In the genomic region with DNA sequence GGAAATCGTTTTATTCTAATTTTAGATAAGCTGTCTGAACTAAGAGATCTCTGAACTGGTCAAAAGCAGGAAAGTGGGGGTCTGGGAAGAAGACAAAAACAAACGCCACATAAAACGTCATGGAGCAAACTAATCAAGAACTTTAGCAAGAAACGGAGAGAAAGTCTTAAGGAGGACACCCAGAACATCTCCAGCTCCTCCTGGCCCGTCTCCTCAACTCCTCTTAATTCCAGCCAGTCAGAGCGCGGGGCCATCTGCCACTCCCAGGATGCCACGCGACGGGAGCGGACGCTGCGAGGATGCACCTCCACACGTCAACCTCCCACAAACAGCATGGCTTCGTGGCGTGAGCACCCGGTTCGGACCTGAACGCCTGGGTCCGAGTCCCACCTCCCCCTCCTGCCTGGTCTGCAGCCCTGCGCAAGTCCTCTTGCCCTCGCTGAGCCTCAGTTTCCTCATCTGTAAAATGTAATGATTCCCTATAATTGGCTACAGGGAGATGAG, we compare ENCODE assay signal across 8 cellular contexts. TPM values are rescaled to one million over a fixed set of nuclear protein-coding genes. Genes with fewer than 3 reads are reported as not detected.
DNase-seq lines count a peak whose midpoint lies in the region; ATAC-seq and TF ChIP-seq lines count a peak whose summit lies in the region.

No MANE protein-coding gene starts in this region.

- DNase-seq in ELR (ENCODE audit: low read depth) (peak; percentile 92), NCI-H2171 treated with DMSO at 0.1 percent for 48 hours (lab: John Stamatoyannopoulos, UW) (peak; percentile 78), T47D (ENCODE audit: low read depth in 1 of 2, low spot score in 1 of 2) (peak; percentile 88 to 93)

- H3K9me3 ChIP-seq in iPS-20b (ENCODE audit: insufficient read depth, low read depth, low read length), result no peaks in the 10 kb centered on the region
- H3K9me3 ChIP-seq in skeletal muscle tissue (ENCODE audit: control insufficient read depth in 3 of 3, low read length in 3 of 3), result no peaks in the 10 kb centered on the region

- no peak for TF ChIP-seq CTCF in VCaP (conservative IDR thresholded peaks at IDR 0.05)

- H3K27ac ChIP-seq in VCaP, result peak overlapping the region; percentile 95
- peak overlapping the region; percentile 59 for H3K27ac ChIP-seq in iPS-20b (ENCODE audit: low read length)
- H3K27ac ChIP-seq in skeletal muscle tissue (ENCODE audit: low read depth, low read length), result peak overlapping the region; percentile 94

- in situ Hi-C loops in T47D (cut with HindIII; ENCODE audit: low pct_unique_long_range_greater_than_20kb, low sequenced_read_pairs), result no loop called here

- ATAC-seq in HG02642 (IDR thresholded peaks at IDR 0.05; ENCODE audit: poor library complexity, unreplicated experiment) (peak; percentile 27), HG03135 (IDR thresholded peaks at IDR 0.05; ENCODE audit: unreplicated experiment) (no peak)

- H3K9ac ChIP-seq in iPS-20b (ENCODE audit: low read depth, low read length) (peak overlapping the region; percentile 94; the same call in 1 of the 2 replicates), skeletal muscle tissue (ENCODE audit: low read depth in 1 of 3, low read length in 3 of 3) (peak overlapping the region; percentile 96 to 98 (median 97))

- peak overlapping the region; percentile 97 for H3K4me3 ChIP-seq in iPS-20b (ENCODE audit: low read length)
- H3K4me3 ChIP-seq in skeletal muscle tissue (ENCODE audit: low read length in 3 of 3), result peak overlapping the region; percentile 99 to 100 (median 99)

- H3K4me1 ChIP-seq in iPS-20b (ENCODE audit: insufficient read depth, low read length) (peaks cover 24% of the 10 kb centered on the region), skeletal muscle tissue (ENCODE audit: control insufficient read depth in 3 of 3, insufficient read depth in 3 of 3, low read length in 3 of 3) (peaks cover 25 to 64% (median 39%) of the 10 kb centered on the region in 3 donors)

- H3K36me3 ChIP-seq in iPS-20b (ENCODE audit: insufficient read depth, low read depth, low read length), result peaks cover 10% of the 10 kb centered on the region; the same call in 1 of the 2 replicates
- H3K36me3 ChIP-seq in skeletal muscle tissue (ENCODE audit: control insufficient read depth in 3 of 3, insufficient read depth in 3 of 3, low read length in 3 of 3), result peaks cover 0 to 3% (median 0%) of the 10 kb centered on the region in 3 donors

- H3K27me3 ChIP-seq in iPS-20b (ENCODE audit: insufficient read depth, low read length) (peaks cover 33% of the 10 kb centered on the region), skeletal muscle tissue (ENCODE audit: control insufficient read depth in 3 of 3, insufficient read depth in 3 of 3, low read length in 3 of 3) (no peaks in the 10 kb centered on the region)

RNA-seq across cellular contexts. Expression of a gene that starts 0.6 kb away (rescaled TPM):
- total RNA-seq in skeletal muscle tissue, result 47.0 TPM

RNA-seq across cellular contexts. Expression of a gene that starts 1.1 kb away (rescaled TPM):
- 8.4 TPM for total RNA-seq in skeletal muscle tissue

RNA-seq across cellular contexts. Expression of a gene that starts 51.6 kb away (rescaled TPM):
- total RNA-seq in skeletal muscle tissue, result 32.4 TPM

RNA-seq across cellular contexts. Expression of a gene that starts 51.8 kb away (rescaled TPM):
- total RNA-seq in skeletal muscle tissue, result 27.1 TPM
